8 cellular contexts compared by ENCODE assay signal in the genomic region with DNA sequence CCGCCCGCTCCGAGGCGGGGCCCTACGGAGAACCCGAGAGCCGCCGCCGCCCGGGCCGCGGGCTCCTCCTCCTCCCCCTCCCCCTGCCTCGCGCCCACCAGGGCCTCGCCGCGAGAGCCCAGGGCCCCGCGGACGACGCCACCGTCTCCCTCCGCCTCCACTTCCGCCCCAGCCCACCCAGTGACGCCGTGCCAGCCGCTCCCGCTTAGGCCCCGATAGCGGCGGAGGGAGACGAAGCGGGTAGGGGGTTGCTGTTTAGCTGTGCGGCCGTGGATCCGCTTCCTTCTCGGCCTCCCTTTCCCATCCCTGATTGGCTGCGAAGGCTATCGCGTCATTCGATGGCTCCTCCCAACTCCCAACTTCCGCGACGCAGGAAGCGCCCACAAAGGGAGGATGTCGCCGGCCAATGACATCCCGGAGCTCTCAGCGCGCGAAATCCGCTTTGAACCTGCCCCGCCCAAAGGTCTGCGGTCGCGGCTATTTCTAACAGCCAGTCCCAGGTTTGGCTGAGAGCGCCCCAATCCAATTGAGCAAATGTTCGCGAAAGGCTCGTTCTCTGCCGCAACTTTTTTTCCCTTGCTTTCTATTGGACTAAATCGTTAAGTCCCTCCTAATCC. TPM values are rescaled to one million over a fixed set of nuclear protein-coding genes. Genes with fewer than 3 reads are reported as not detected.
DNase-seq lines count a peak whose midpoint lies in the region; ATAC-seq and TF ChIP-seq lines count a peak whose summit lies in the region.

A gene (minus strand): TSS at position 277 of the 617 bp plus-strand sequence. CDS start 304 bp downstream, outside the sequence.

- no peaks in the 10 kb centered on the region for H3K27me3 ChIP-seq in prostate gland (replicated peaks; ENCODE audit: insufficient read depth)

- H3K4me1 ChIP-seq in prostate gland (replicated peaks) = no peaks in the 10 kb centered on the region
- H3K4me1 ChIP-seq in urinary bladder (ENCODE audit: insufficient read depth) = peaks cover 2% of the 10 kb centered on the region

- H3K36me3 ChIP-seq in prostate gland = peaks cover 0 to 3% of the 10 kb centered on the region in 2 donors
- peaks cover 2% of the 10 kb centered on the region for H3K36me3 ChIP-seq in urinary bladder (ENCODE audit: insufficient read depth)

- ATAC-seq in GM18498 (IDR thresholded peaks at IDR 0.05; ENCODE audit: unreplicated experiment) = peak; percentile 75
- peak; percentile 69 for ATAC-seq in HG02938 (IDR thresholded peaks at IDR 0.05; ENCODE audit: unreplicated experiment)
- ATAC-seq in left ventricle myocardium superior = peak; percentile 94

- intact Hi-C loops in left ventricle myocardium superior (cut with micrococcal nuclease) (no loop called here), prostate gland (cut with DNase I) (loop anchor here (5.0 kb wide), 1 partner anchor 603 kb away; a partner anchor contains a TSS)

- TF ChIP-seq CTCF in prostate gland (IDR thresholded peaks at IDR 0.05) = peak in 2 of 4 experiments; percentile 5 to 19

- H3K4me3 ChIP-seq in prostate gland (peak within 1 kb of the TSS; percentile 90 to 95), urinary bladder (ENCODE audit: low read depth, low read length) (peak within 1 kb of the TSS; percentile 83)

- DNase-seq in NCI-H187 (lab: John Stamatoyannopoulos, UW) (peak; percentile 93 to 96), T-helper 2 cell (peak; percentile 90 to 100 (median 94)), left ventricle myocardium superior (peak; percentile 96), prostate gland (ENCODE audit: low spot score) (peak; percentile 98)

- under 1% methylated on average over 62 of the region's 62 CpGs for WGBS in prostate gland
- under 1% methylated on average over 62 of the region's 62 CpGs for WGBS in urinary bladder

- H3K9me3 ChIP-seq in prostate gland = no peaks in the 10 kb centered on the region

- H3K27ac ChIP-seq in angular gyrus (ENCODE audit: low read depth, low read length) (peak within 1 kb of the TSS; percentile 99), prostate gland (peak within 1 kb of the TSS; percentile 99), urinary bladder (ENCODE audit: low read depth) (peak within 1 kb of the TSS; percentile 100)

- TF ChIP-seq POLR2A in prostate gland (IDR thresholded peaks at IDR 0.05) = peak; percentile 80

RNA-seq across cellular contexts. Expression of the gene that starts here (rescaled TPM):
- total RNA-seq in left ventricle myocardium superior (7.1 TPM), prostate gland (10 to 100 TPM; 24.4 to 79.5 TPM), urinary bladder (66.7 TPM)
- 12.3 TPM for polyA plus RNA-seq in urinary bladder

Comparison
In these comparisons a context has a peak if more than half of its experiments do, and no peak if none do; other contexts are left out.
1. Peak in every context shown above with its lines: DNase-seq, ATAC-seq, H3K4me3 ChIP-seq and H3K27ac ChIP-seq.